Comparison of ENCODE assay signal across 18 cellular contexts in genomic region chr7:121169469-121169868, GRCh38.
DNase-seq lines count a peak whose midpoint lies in the region; ATAC-seq and TF ChIP-seq lines count a peak whose summit lies in the region.
"Had no signal": no experiment of that assay in that cellular context is flagged by ENCODE, and none has a peak within 500 bp of the region (broad histone marks: within the 10 kb centered on the region; RNA-seq: fewer than 3 reads in every experiment).

No MANE protein-coding gene starts in this region.

- H3K4me1 ChIP-seq in HCT116 (ENCODE audit: control insufficient read depth in 1 of 2, insufficient read depth in 2 of 2, low read length in 2 of 2) = peaks cover 0 to 9% of the 10 kb centered on the region in 2 experiments; a peak in 2 of 4 replicates
- H3K4me1 ChIP-seq in PC-9 (replicated peaks; ENCODE audit: insufficient read depth) = no peaks in the 10 kb centered on the region
- no peaks in the 10 kb centered on the region for H3K4me1 ChIP-seq in right atrium auricular region
- H3K4me1 ChIP-seq: BE2C had no signal

- TF ChIP-seq RAD21 in HCT116 (IDR thresholded peaks at IDR 0.05; ENCODE audit: low read depth) = 0 out of 2 replicates have a peak, but pooled peaks have one; percentile 6

- peaks cover 28% of the 10 kb centered on the region for H3K27me3 Mint-ChIP-seq in T-helper 17 cell
- H3K27me3 Mint-ChIP-seq: CD4-positive, CD25-positive, alpha-beta regulatory T cell had no signal

- H2AFZ ChIP-seq in HCT116 (ENCODE audit: low read depth, low read length, poor library complexity, severe bottlenecking) = no peak overlapping the region
- H2AFZ ChIP-seq in PC-9 = peak overlapping the region; percentile 17; the same call in 1 of the 2 replicates

- TF ChIP-seq POLR2A in HCT116 (IDR thresholded peaks at IDR 0.05; ENCODE audit: borderline replicate concordance, extremely low read depth, insufficient read depth, insufficient read length) = no peak

- POLR2A ChIA-PET in HCT116 (lab: Charles Lee) = no interaction called here
- POLR2A ChIA-PET in PC-9 (lab: Charles Lee; ENCODE audit: unreplicated experiment) = no interaction called here

- no peaks in the 10 kb centered on the region for H3F3A ChIP-seq in PC-9 (ENCODE audit: insufficient read depth, low read depth)

- H3K9ac ChIP-seq in HCT116 (ENCODE audit: low read length) = no peak overlapping the region
- H3K9ac ChIP-seq: BLaER1 had no signal

- H3K4me1 Mint-ChIP-seq in T-helper 17 cell = no peaks in the 10 kb centered on the region
- H3K4me1 Mint-ChIP-seq: CD14-positive monocyte; CD4-positive, alpha-beta memory T cell; CD4-positive, CD25-positive, alpha-beta regulatory T cell; CD8-positive, alpha-beta memory T cell had no signal

- H3K9me2 ChIP-seq in HCT116 (ENCODE audit: insufficient read depth) = no peaks in the 10 kb centered on the region
- H3K9me2 ChIP-seq in PC-9 (ENCODE audit: insufficient read depth) = peaks cover 5% of the 10 kb centered on the region; the same call in 1 of the 2 replicates

- DNase-seq in HCT116 (ENCODE audit: low read depth, low spot score) (no peak), PC-9 (no peak), right atrium auricular region (ENCODE audit: low spot score) (no peak), T-helper 17 cell (no peak)
- DNase-seq: 8988T; ACHN; BE2C; C1 segment of cervical spinal cord; CD4-positive, alpha-beta memory T cell; CD4-positive, CD25-positive, alpha-beta regulatory T cell; CD8-positive, alpha-beta memory T cell; COR-L47; DMS79 treated with DMSO at 0.1 percent for 48 hours; GF-D8 had no signal

- H4K20me1 ChIP-seq in HCT116 (ENCODE audit: insufficient read depth) (no peaks in the 10 kb centered on the region), PC-9 (ENCODE audit: insufficient read depth) (no peaks in the 10 kb centered on the region)
- H4K20me1 ChIP-seq: BLaER1 had no signal

- H3K4me2 ChIP-seq in HCT116 (ENCODE audit: low read length) (no peak overlapping the region), PC-9 (no peak overlapping the region)
- H3K4me2 ChIP-seq: BLaER1 had no signal

- CTCF ChIA-PET in HCT116 (lab: Charles Lee) = no interaction called here
- CTCF ChIA-PET in PC-9 (lab: Charles Lee) = no interaction called here

- intact Hi-C loops in HCT116 (cut with micrococcal nuclease) (no loop called here), PC-9 (cut with micrococcal nuclease; ENCODE audit: unreplicated experiment) (no loop called here)

- no peak for TF ChIP-seq CTCF in HCT116 (IDR thresholded peaks at IDR 0.05 in 2 of 3, conservative IDR thresholded peaks at IDR 0.05 in 1 of 3; ENCODE audit: borderline replicate concordance in 1 of 3, insufficient read depth in 1 of 3, low read depth in 2 of 3, low read length in 2 of 3)
- no peak for TF ChIP-seq CTCF in PC-9 (conservative IDR thresholded peaks at IDR 0.05)
- TF ChIP-seq CTCF in right atrium auricular region (IDR thresholded peaks at IDR 0.05) = no peak

- H3K27ac Mint-ChIP-seq in T-helper 17 cell = no peak overlapping the region
- H3K27ac Mint-ChIP-seq: CD14-positive monocyte; CD4-positive, alpha-beta memory T cell; CD4-positive, CD25-positive, alpha-beta regulatory T cell; CD8-positive, alpha-beta memory T cell had no signal

- RAD21 ChIA-PET in HCT116 (lab: Charles Lee; ENCODE audit: low non-redundant PET in 1 of 2, low total read pairs in 2 of 2, uncharacterized antibody in 2 of 2, unreplicated experiment in 2 of 2) = no interaction called here

- BruUV-seq in HCT116 (replicated peaks; lab: Mats Ljungman, UMichigan) (no TSS peak), PC-9 (replicated peaks; lab: Mats Ljungman, UMichigan) (no TSS peak)

- no peaks in the 10 kb centered on the region for H3K9me3 ChIP-seq in HCT116 (ENCODE audit: control insufficient read depth in 1 of 2, insufficient read depth in 1 of 2, low read depth in 1 of 2, low read length in 2 of 2)
- H3K9me3 ChIP-seq in PC-9 (ENCODE audit: insufficient read depth, low read depth) = no peaks in the 10 kb centered on the region
- H3K9me3 ChIP-seq in right atrium auricular region = no peaks in the 10 kb centered on the region
- H3K9me3 ChIP-seq in T-helper 17 cell (ENCODE audit: control insufficient read depth, low read length, poor library complexity, severe bottlenecking) = no peaks in the 10 kb centered on the region
- H3K9me3 ChIP-seq: BE2C had no signal

- H3K79me2 ChIP-seq in HCT116 (ENCODE audit: insufficient read depth, low read length) = no peaks in the 10 kb centered on the region
- no peaks in the 10 kb centered on the region for H3K79me2 ChIP-seq in PC-9 (ENCODE audit: low read depth)

- no peaks in the 10 kb centered on the region for H3K27me3 ChIP-seq in HCT116 (ENCODE audit: insufficient read depth, low read length)
- no peaks in the 10 kb centered on the region for H3K27me3 ChIP-seq in PC-9 (ENCODE audit: insufficient read depth, low read depth)
- H3K27me3 ChIP-seq in right atrium auricular region = no peaks in the 10 kb centered on the region
- H3K27me3 ChIP-seq: BE2C, BLaER1 had no signal

- H3K4me3 ChIP-seq in HCT116 (replicated peaks in 1 of 2; ENCODE audit: low read depth in 1 of 2, low read length in 2 of 2) (no peak overlapping the region), PC-9 (no peak overlapping the region), right atrium auricular region (no peak overlapping the region)
- H3K4me3 ChIP-seq: BLaER1, GM12878 had no signal

- no peak overlapping the region for H3K4me3 Mint-ChIP-seq in T-helper 17 cell
- H3K4me3 Mint-ChIP-seq: CD14-positive monocyte; CD4-positive, alpha-beta memory T cell; CD4-positive, CD25-positive, alpha-beta regulatory T cell; CD8-positive, alpha-beta memory T cell had no signal

- H3K27ac ChIP-seq in HCT116 (ENCODE audit: low read depth, low read length) (no peak overlapping the region), PC-9 (no peak overlapping the region), right atrium auricular region (no peak overlapping the region)
- H3K27ac ChIP-seq: BLaER1 had no signal

- no peaks in the 10 kb centered on the region for H3K36me3 Mint-ChIP-seq in T-helper 17 cell (ENCODE audit: low read depth)
- H3K36me3 Mint-ChIP-seq: CD14-positive monocyte; CD4-positive, alpha-beta memory T cell; CD4-positive, CD25-positive, alpha-beta regulatory T cell; CD8-positive, alpha-beta memory T cell had no signal

- H3K36me3 ChIP-seq in HCT116 (ENCODE audit: control insufficient read depth in 1 of 2, insufficient read depth in 2 of 2, low read length in 2 of 2) = no peaks in the 10 kb centered on the region
- no peaks in the 10 kb centered on the region for H3K36me3 ChIP-seq in PC-9 (ENCODE audit: low read depth)
- H3K36me3 ChIP-seq in right atrium auricular region = no peaks in the 10 kb centered on the region
- H3K36me3 ChIP-seq: BE2C had no signal

- no peak for ATAC-seq in HCT116
- ATAC-seq in T-helper 17 cell = no peak
- ATAC-seq in GM19351 (IDR thresholded peaks at IDR 0.05; ENCODE audit: unreplicated experiment) = no peak
- ATAC-seq: GM12878 had no signal

TF ChIP-seq in HCT116, 20 proteins besides CTCF, POLR2A, EP300 and RAD21:
- TF ChIP-seq MAX (IDR thresholded peaks at IDR 0.05) (peak; percentile 18; the same call in 1 of the 2 replicates), ZFX (IDR thresholded peaks at IDR 0.05) (no peak), ZBTB33 (IDR thresholded peaks at IDR 0.05; ENCODE audit: extremely low read depth, insufficient replicate concordance, low read length) (no peak), POLR2AphosphoS5 (IDR thresholded peaks at IDR 0.05; ENCODE audit: low read depth, low read length) (no peak), FOSL1 (IDR thresholded peaks at IDR 0.05; ENCODE audit: low read depth) (peak; percentile 27; the same call in 1 of the 2 replicates), ATF3 (IDR thresholded peaks at IDR 0.05) (no peak), CEBPB (IDR thresholded peaks at IDR 0.05; ENCODE audit: low read depth) (peak; percentile 78), ZNF274 (IDR thresholded peaks at IDR 0.05; ENCODE audit: low read depth, low read length) (no peak), EGR1 (IDR thresholded peaks at IDR 0.05; ENCODE audit: low read depth) (no peak), SRF (IDR thresholded peaks at IDR 0.05; ENCODE audit: low read depth) (no peak)
